In genomic region chrX:110412971-110413726, GRCh38 we compare ENCODE assay signal across 8 cellular contexts. TPM values are rescaled to one million over a fixed set of nuclear protein-coding genes. Genes with fewer than 3 reads are reported as not detected.
DNase-seq lines count a peak whose midpoint lies in the region; ATAC-seq, FAIRE-seq and TF ChIP-seq lines count a peak whose summit lies in the region.

No MANE protein-coding gene starts in this region.

- H3K79me1 ChIP-seq in H1 (ENCODE audit: low read depth, low read length) = no peaks in the 10 kb centered on the region

- H2AK5ac ChIP-seq in H1 (ENCODE audit: low read depth, low read length) = no peak overlapping the region

- no peaks in the 10 kb centered on the region for H3K36me3 ChIP-seq in H1 (ENCODE audit: control insufficient read depth in 2 of 4, insufficient read depth in 4 of 4, low read length in 3 of 4)

- peak overlapping the region in 2 of 4 experiments; percentile 19 to 36; a peak in 3 of 8 replicates for H3K4me3 ChIP-seq in H1 (ENCODE audit: extremely low read depth in 1 of 4, insufficient read depth in 2 of 4, low read depth in 3 of 4, low read length in 4 of 4)

- H3K4me2 ChIP-seq in H1 (ENCODE audit: insufficient read depth in 1 of 2, low read depth in 2 of 2, low read length in 2 of 2) = peak overlapping the region in 1 of 2 experiments; percentile 54; a peak in 3 of 4 replicates

- no peak overlapping the region for H4K8ac ChIP-seq in H1 (ENCODE audit: extremely low read depth, insufficient read depth, low read length)

- H3K4ac ChIP-seq in H1 (replicated peaks; ENCODE audit: insufficient read length, low read depth, low read length) = no peak overlapping the region

- no peak overlapping the region for H3K27ac ChIP-seq in H1 (ENCODE audit: low read depth, low read length)

- peak; percentile 74 to 84 for TF ChIP-seq RAD21 in H1 (IDR thresholded peaks at IDR 0.05 in 1 of 2, conservative IDR thresholded peaks at IDR 0.05 in 1 of 2; ENCODE audit: low read depth in 2 of 2, low read length in 2 of 2)

- H3K27ac Mint-ChIP-seq in activated CD8-positive, alpha-beta T cell treated with anti-CD3 and anti-CD28 coated beads for 36 hours = no peak overlapping the region
- H3K27ac Mint-ChIP-seq in mesothelial cell of epicardium = peak overlapping the region; percentile 52

- H3K18ac ChIP-seq in H1 (ENCODE audit: extremely low read depth, low read length) = no peak overlapping the region

- DNase-seq in Ammon's horn (ENCODE audit: low spot score) (peak; percentile 60), NCI-H748 (lab: John Stamatoyannopoulos, UW; ENCODE audit: unreplicated experiment) (peak; percentile 76), H1 (ENCODE audit: low read depth in 1 of 2, low spot score in 2 of 2) (peak in 1 of 2 experiments; percentile 75), mesothelial cell of epicardium (ENCODE audit: low spot score in 2 of 2, unreplicated experiment in 2 of 2) (peak; percentile 70 to 92)
- DNase-seq in activated CD8-positive, alpha-beta T cell treated with anti-CD3 and anti-CD28 coated beads for 36 hours = peak; percentile 74
- peak; percentile 34 to 49 for DNase-seq in stimulated activated CD8-positive, alpha-beta memory T cell treated with anti-CD3 and anti-CD28 coated beads, Interleukin-2, amount 100 ng/mL, for 48 hours (ENCODE audit: low read depth in 2 of 2)

- H2BK5ac ChIP-seq in H1 (ENCODE audit: low read depth, low read length) = no peak overlapping the region

- no peaks in the 10 kb centered on the region for H3K9me3 Mint-ChIP-seq in activated CD8-positive, alpha-beta T cell treated with anti-CD3 and anti-CD28 coated beads for 36 hours
- H3K9me3 Mint-ChIP-seq in mesothelial cell of epicardium = no peaks in the 10 kb centered on the region

- H3K4me1 Mint-ChIP-seq in activated CD8-positive, alpha-beta T cell treated with anti-CD3 and anti-CD28 coated beads for 36 hours (ENCODE audit: low read depth) = peaks cover 2% of the 10 kb centered on the region
- H3K4me1 Mint-ChIP-seq in mesothelial cell of epicardium = peaks cover 51% of the 10 kb centered on the region

- H3K56ac ChIP-seq in H1 (replicated peaks; ENCODE audit: insufficient read length, low read depth, low read length) = no peak overlapping the region

- no peak for TF ChIP-seq EP300 in H1 (IDR thresholded peaks at IDR 0.05; ENCODE audit: borderline replicate concordance in 1 of 2, low read depth in 2 of 2, low read length in 2 of 2)

- peak; percentile 72 for FAIRE-seq in H1 (lab: Jason Lieb, UNC)

- H4K20me1 ChIP-seq in H1 (replicated peaks in 1 of 2; ENCODE audit: control insufficient read depth in 1 of 2, insufficient read depth in 2 of 2, low read length in 2 of 2) = no peaks in the 10 kb centered on the region

- no peak overlapping the region for H2AFZ ChIP-seq in H1 (ENCODE audit: low read length)

- no peaks in the 10 kb centered on the region for H3K79me2 ChIP-seq in H1 (ENCODE audit: control insufficient read depth in 1 of 2, insufficient read depth in 2 of 2, low read length in 2 of 2)

- POLR2A ChIA-PET in activated CD8-positive, alpha-beta T cell treated with anti-CD3 and anti-CD28 coated beads for 36 hours (lab: Charles Lee) = no interaction called here
- POLR2A ChIA-PET in H1 (lab: Charles Lee; ENCODE audit: partially characterized antibody) = no interaction called here

- H2BK120ac ChIP-seq in H1 (replicated peaks; ENCODE audit: low read depth, low read length) = no peak overlapping the region

- peak; percentile 66 for TF ChIP-seq CTCF in activated CD8-positive, alpha-beta T cell treated with anti-CD3 and anti-CD28 coated beads for 36 hours (IDR thresholded peaks at IDR 0.05)
- TF ChIP-seq CTCF in H1 (IDR thresholded peaks at IDR 0.05; ENCODE audit: control extremely low read depth in 1 of 3, insufficient read depth in 1 of 3, low read depth in 1 of 3, low read length in 3 of 3) (peak; percentile 78 to 82 (median 81)), mesothelial cell of epicardium (IDR thresholded peaks at IDR 0.05; ENCODE audit: unreplicated experiment) (peak; percentile 90)

- H3K23ac ChIP-seq in H1 (ENCODE audit: insufficient read length) = no peak overlapping the region

- WGBS in H1 (ENCODE audit: extremely low coverage in 1 of 2, insufficient coverage in 1 of 2, insufficient read length in 1 of 2, insufficient replicate concordance in 2 of 2, low coverage in 1 of 2, low lambda C conversion rate in 2 of 2, missing lambda C conversion rate in 1 of 2), 2 experiments = 18% methylated on average over 9 of the region's 18 CpGs; no CpG with 5 or more reads in 1 of the 2 experiments

- no peak overlapping the region for H2BK12ac ChIP-seq in H1 (ENCODE audit: low read depth, low read length)

- no peak overlapping the region for H2BK20ac ChIP-seq in H1 (ENCODE audit: low read length)

- intact Hi-C loops in activated CD8-positive, alpha-beta T cell treated with anti-CD3 and anti-CD28 coated beads for 36 hours (cut with micrococcal nuclease) = no loop called here

- CTCF ChIA-PET in activated CD8-positive, alpha-beta T cell treated with anti-CD3 and anti-CD28 coated beads for 36 hours (lab: Charles Lee) = interaction anchor here (0.7 to 22.7 kb wide), 13 partner anchors 8 to 434 kb away, joined by 3 to 449 read pairs (median 4); no protein-coding TSS in a partner anchor
- CTCF ChIA-PET in H1 (lab: Charles Lee; ENCODE audit: partially characterized antibody) = interaction anchor here (0.6 to 22.7 kb wide), 16 partner anchors 8 to 871 kb away, joined by 3 to 742 read pairs (median 3); partner anchors contain the start of gene AMMECR1

- no peaks in the 10 kb centered on the region for H3K23me2 ChIP-seq in H1 (ENCODE audit: low read depth, low read length)

- ATAC-seq in GM19023 (IDR thresholded peaks at IDR 0.05; ENCODE audit: unreplicated experiment) = peak; percentile 81
- ATAC-seq in HG03378 (IDR thresholded peaks at IDR 0.05; ENCODE audit: unreplicated experiment) = peak; percentile 64
- ATAC-seq in activated CD8-positive, alpha-beta T cell treated with anti-CD3 and anti-CD28 coated beads for 36 hours = peak; percentile 94

- no peak overlapping the region for H3K4me3 Mint-ChIP-seq in activated CD8-positive, alpha-beta T cell treated with anti-CD3 and anti-CD28 coated beads for 36 hours
- H3K4me3 Mint-ChIP-seq in mesothelial cell of epicardium = peak overlapping the region; percentile 63

- no peaks in the 10 kb centered on the region for H3K36me3 Mint-ChIP-seq in activated CD8-positive, alpha-beta T cell treated with anti-CD3 and anti-CD28 coated beads for 36 hours (ENCODE audit: low read depth)
- no peaks in the 10 kb centered on the region for H3K36me3 Mint-ChIP-seq in mesothelial cell of epicardium

- H2BK15ac ChIP-seq in H1 (ENCODE audit: low read length) = no peak overlapping the region

- H4K5ac ChIP-seq in H1 (ENCODE audit: insufficient read length, low read depth, low read length) = no peak overlapping the region

- H3K14ac ChIP-seq in H1 (ENCODE audit: insufficient read length) = no peak overlapping the region

- peaks cover 0 to 2% (median under 1%) of the 10 kb centered on the region in 4 experiments; a peak in 1 of 7 replicates for H3K4me1 ChIP-seq in H1 (replicated peaks in 1 of 4; ENCODE audit: control insufficient read depth in 3 of 4, insufficient read depth in 4 of 4, low read length in 3 of 4)

- no peaks in the 10 kb centered on the region for H3K27me3 ChIP-seq in H1 (replicated peaks in 1 of 4; ENCODE audit: control insufficient read depth in 3 of 4, extremely low read depth in 1 of 4, insufficient read depth in 3 of 4, low read length in 3 of 4)

- TF ChIP-seq POLR2A in H1 (IDR thresholded peaks at IDR 0.05; ENCODE audit: control extremely low read depth in 1 of 2, low read depth in 2 of 2, low read length in 2 of 2) = no peak

- no peak overlapping the region for H4K91ac ChIP-seq in H1 (replicated peaks; ENCODE audit: insufficient read length, low read length)

- no peak overlapping the region for H3K9ac ChIP-seq in H1 (replicated peaks in 1 of 4; ENCODE audit: extremely low read depth in 1 of 4, low read depth in 3 of 4, low read length in 3 of 4)

- no peaks in the 10 kb centered on the region for H3K27me3 Mint-ChIP-seq in activated CD8-positive, alpha-beta T cell treated with anti-CD3 and anti-CD28 coated beads for 36 hours
- no peaks in the 10 kb centered on the region for H3K27me3 Mint-ChIP-seq in mesothelial cell of epicardium (ENCODE audit: low read depth)

- no peaks in the 10 kb centered on the region for H3K9me3 ChIP-seq in H1 (ENCODE audit: insufficient read depth in 2 of 2, low read depth in 1 of 2, low read length in 1 of 2)

TF ChIP-seq in H1, 55 proteins besides CTCF, POLR2A, EP300 and RAD21 (continues in another document):
- TF ChIP-seq POLR2AphosphoS5 (IDR thresholded peaks at IDR 0.05; ENCODE audit: low read depth, low read length) = no peak
- no peak for TF ChIP-seq SUZ12 (IDR thresholded peaks at IDR 0.05; ENCODE audit: low read length)
- TF ChIP-seq SIRT6 (IDR thresholded peaks at IDR 0.05; ENCODE audit: low read length) = no peak
- TF ChIP-seq SAP30 (IDR thresholded peaks at IDR 0.05; ENCODE audit: insufficient read depth, insufficient replicate concordance, low read length) = no peak
- TF ChIP-seq SIN3A (conservative IDR thresholded peaks at IDR 0.05 in 1 of 2, IDR thresholded peaks at IDR 0.05 in 1 of 2; ENCODE audit: low read depth in 1 of 2, low read length in 2 of 2) = no peak
- TF ChIP-seq SRF (IDR thresholded peaks at IDR 0.05; ENCODE audit: low read depth, low read length) = no peak
- no peak for TF ChIP-seq CHD1 (IDR thresholded peaks at IDR 0.05; ENCODE audit: low read depth, low read length)
- TF ChIP-seq SP1 (IDR thresholded peaks at IDR 0.05; ENCODE audit: low read depth, low read length) = no peak
- no peak for TF ChIP-seq PHF8 (conservative IDR thresholded peaks at IDR 0.05; ENCODE audit: low read depth, low read length)
- no peak for TF ChIP-seq TAF1 (IDR thresholded peaks at IDR 0.05; ENCODE audit: low read depth, low read length)
- TF ChIP-seq SP2 (IDR thresholded peaks at IDR 0.05; ENCODE audit: low read length) = no peak

RNA-seq across cellular contexts. Expression of gene RTL9, which starts 54.5 kb away (rescaled TPM):
- not detected for total RNA-seq in activated CD8-positive, alpha-beta T cell treated with anti-CD3 and anti-CD28 coated beads for 36 hours
- 0.11 and 0.20 TPM in 2 replicates for total RNA-seq in H1 (2021; fragmentation: NEBNext Ultra II Directional; extraction: Animal tissue kit (Norgen Biotek cat#: 25700))
- polyA plus RNA-seq in H1 (2011; rRNA removed) = 0.09 TPM in 2 replicates
- polyA plus RNA-seq in H1 (2011; cell fraction: cytosol; rRNA removed) = 0.05 TPM
- polyA plus RNA-seq in H1 (2011; cell fraction: nucleus; rRNA removed) = 0.10 TPM
- 0.08 to 0.13 TPM in 2 of 4 replicates, not detected in the others for polyA plus RNA-seq in H1 (2012, experiment 1 of 2)
- polyA plus RNA-seq in H1 (2012, experiment 2 of 2) = not detected
- 0.14 TPM for polyA plus RNA-seq in H1 (2013, experiment 1 of 2)
- polyA plus RNA-seq in H1 (2013, experiment 2 of 2) = 0.13 TPM
- not detected in 2 replicates for polyA minus RNA-seq in H1 (2011; rRNA and poly(A)+ RNA removed)
- not detected for polyA minus RNA-seq in H1 (2011; cell fraction: cytosol; rRNA and poly(A)+ RNA removed)
- polyA minus RNA-seq in H1 (2011; cell fraction: nucleus; rRNA and poly(A)+ RNA removed) = 0.20 TPM
- total RNA-seq in mesothelial cell of epicardium = 0.43 to 0.55 TPM (median 0.47 TPM) in 3 replicates
